ENCODE assay signal across 1 cellular context in the genomic region with DNA sequence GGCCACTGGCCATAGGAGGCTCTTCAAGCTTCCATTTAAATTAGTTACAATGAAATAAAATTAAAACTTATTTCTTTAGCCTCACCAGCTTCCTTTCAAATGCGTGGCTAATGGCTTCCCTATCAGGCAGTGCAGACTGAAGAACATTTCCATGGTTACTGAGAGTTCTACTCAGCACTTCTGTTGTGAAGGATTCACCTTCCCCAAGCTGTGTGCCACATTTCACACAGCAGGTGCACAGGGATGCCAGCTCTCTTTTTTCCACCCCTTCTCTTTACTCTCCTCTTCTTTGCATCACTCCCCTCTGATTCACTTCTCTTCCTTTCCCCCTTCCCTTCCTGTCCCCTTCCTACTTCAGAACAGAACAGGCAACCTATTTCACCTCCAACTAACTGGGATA.
A peak's percentile ranks its signal among the peaks of the same experiment; 100 is the strongest.
TF ChIP-seq lines count a peak whose summit lies in the region.

No MANE protein-coding gene starts in this region.

TF ChIP-seq in K562, 482 proteins besides CTCF, POLR2A, EP300 and RAD21:
- no peak for TF ChIP-seq SLC30A9 (CRISPR knock-in tag; IDR thresholded peaks at IDR 0.05)
- TF ChIP-seq, protein P1, sequence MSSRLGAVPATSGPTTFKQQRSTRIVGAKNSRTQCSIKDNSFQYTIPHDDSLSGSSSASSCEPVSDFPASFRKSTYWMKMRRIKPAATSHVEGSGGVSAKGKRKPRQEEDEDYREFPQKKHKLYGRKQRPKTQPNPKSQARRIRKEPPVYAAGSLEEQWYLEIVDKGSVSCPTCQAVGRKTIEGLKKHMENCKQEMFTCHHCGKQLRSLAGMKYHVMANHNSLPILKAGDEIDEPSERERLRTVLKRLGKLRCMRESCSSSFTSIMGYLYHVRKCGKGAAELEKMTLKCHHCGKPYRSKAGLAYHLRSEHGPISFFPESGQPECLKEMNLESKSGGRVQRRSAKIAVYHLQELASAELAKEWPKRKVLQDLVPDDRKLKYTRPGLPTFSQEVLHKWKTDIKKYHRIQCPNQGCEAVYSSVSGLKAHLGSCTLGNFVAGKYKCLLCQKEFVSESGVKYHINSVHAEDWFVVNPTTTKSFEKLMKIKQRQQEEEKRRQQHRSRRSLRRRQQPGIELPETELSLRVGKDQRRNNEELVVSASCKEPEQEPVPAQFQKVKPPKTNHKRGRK (tag; IDR thresholded peaks at IDR 0.05): peak; percentile 81
- TF ChIP-seq HDAC2 (IDR thresholded peaks at IDR 0.05): no peak
- TF ChIP-seq RFX1 (IDR thresholded peaks at IDR 0.05): peak; percentile 52
- no peak for TF ChIP-seq RBM17 (IDR thresholded peaks at IDR 0.05; ENCODE audit: borderline replicate concordance, low read depth, low read length)
- TF ChIP-seq CREB1 (IDR thresholded peaks at IDR 0.05): no peak
- TF ChIP-seq CREB1 (CRISPR knock-in tag; IDR thresholded peaks at IDR 0.05): no peak
- peak; percentile 72; the same call in 1 of the 2 replicates for TF ChIP-seq MYNN (IDR thresholded peaks at IDR 0.05)
- no peak for TF ChIP-seq MYNN (CRISPR knock-in tag; IDR thresholded peaks at IDR 0.05)
- TF ChIP-seq, protein P2, sequence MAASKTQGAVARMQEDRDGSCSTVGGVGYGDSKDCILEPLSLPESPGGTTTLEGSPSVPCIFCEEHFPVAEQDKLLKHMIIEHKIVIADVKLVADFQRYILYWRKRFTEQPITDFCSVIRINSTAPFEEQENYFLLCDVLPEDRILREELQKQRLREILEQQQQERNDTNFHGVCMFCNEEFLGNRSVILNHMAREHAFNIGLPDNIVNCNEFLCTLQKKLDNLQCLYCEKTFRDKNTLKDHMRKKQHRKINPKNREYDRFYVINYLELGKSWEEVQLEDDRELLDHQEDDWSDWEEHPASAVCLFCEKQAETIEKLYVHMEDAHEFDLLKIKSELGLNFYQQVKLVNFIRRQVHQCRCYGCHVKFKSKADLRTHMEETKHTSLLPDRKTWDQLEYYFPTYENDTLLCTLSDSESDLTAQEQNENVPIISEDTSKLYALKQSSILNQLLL (CRISPR knock-in tag; IDR thresholded peaks at IDR 0.05; ENCODE audit: borderline replicate concordance): no peak
